ENCODE assay signal across 19 cellular contexts in the genomic region with DNA sequence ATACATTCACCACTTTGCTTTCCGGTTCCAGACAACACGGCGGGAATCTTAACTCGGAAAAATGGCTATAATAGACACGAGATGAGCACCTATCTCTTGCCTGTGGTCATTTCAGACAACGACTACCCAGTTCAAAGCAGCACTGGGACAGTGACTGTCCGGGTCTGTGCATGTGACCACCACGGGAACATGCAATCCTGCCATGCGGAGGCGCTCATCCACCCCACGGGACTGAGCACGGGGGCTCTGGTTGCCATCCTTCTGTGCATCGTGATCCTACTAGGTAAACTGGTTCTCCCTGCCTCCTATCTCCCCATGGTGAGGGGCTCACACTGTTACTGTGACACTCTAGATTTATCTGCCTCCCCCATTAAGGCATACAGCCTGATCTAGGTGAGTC.
"Had no signal": no experiment of that assay in that cellular context is flagged by ENCODE, and none has a peak within 500 bp of the region (broad histone marks: within the 10 kb centered on the region; RNA-seq: fewer than 3 reads in every experiment).

No MANE protein-coding gene starts in this region.

- DNase-seq: activated B cell treated with CpG ODN at 0.5 μM for 24 hours; activated CD4-positive, alpha-beta T cell treated with anti-CD3 and anti-CD28 coated beads for 48 hours; activated CD8-positive, alpha-beta memory T cell treated with anti-CD3 and anti-CD28 coated beads, Interleukin-2, amount 50 U/mL, for 48 hours; activated CD8-positive, alpha-beta T cell treated with anti-CD3 and anti-CD28 coated beads, Interleukin-2, amount 10 ng/mL, durations not matched to agents 7 days and 5 days; activated gamma-delta T cell treated with Interleukin-2 at 50 U/mL for 16 hours; activated T-cell treated with anti-CD3 and anti-CD28 coated beads, Interleukin-2, amount 50 U/mL, for 72 hours; amniotic stem cell; caudate nucleus; colonic mucosa; esophagus squamous epithelium; hypothalamus; left cardiac atrium; pancreas; stimulated activated CD4-positive, alpha-beta T cell treated with anti-CD3 and anti-CD28 coated beads, Interleukin-1b, Interleukin-23, amount 100 ng/mL, for 48 hours; stimulated activated naive CD8-positive, alpha-beta T cell treated with anti-CD3 and anti-CD28 coated beads, Interleukin-15, amount 100 ng/mL, for 72 hours had no signal

- H3K4me3 Mint-ChIP-seq: activated B cell treated with CpG ODN at 0.5 μM for 24 hours; activated CD8-positive, alpha-beta T cell treated with anti-CD3 and anti-CD28 coated beads, Interleukin-2, amount 10 ng/mL, durations not matched to agents 7 days and 5 days; activated naive CD8-positive, alpha-beta T cell; activated T-cell treated with anti-CD3 and anti-CD28 coated beads, Interleukin-2, amount 50 U/mL, for 72 hours; stimulated activated naive CD8-positive, alpha-beta T cell treated with anti-CD3 and anti-CD28 coated beads, Interleukin-15, amount 100 ng/mL, for 72 hours had no signal

- H3K9me3 Mint-ChIP-seq: activated T-cell treated with anti-CD3 and anti-CD28 coated beads, Interleukin-2, amount 50 U/mL, for 72 hours; stimulated activated naive CD8-positive, alpha-beta T cell treated with anti-CD3 and anti-CD28 coated beads, Interleukin-15, amount 100 ng/mL, for 72 hours had no signal

- H3K36me3 ChIP-seq: colonic mucosa, esophagus squamous epithelium, pancreas had no signal

- H3K27ac Mint-ChIP-seq: activated B cell treated with CpG ODN at 0.5 μM for 24 hours; activated CD8-positive, alpha-beta T cell treated with anti-CD3 and anti-CD28 coated beads, Interleukin-2, amount 10 ng/mL, durations not matched to agents 7 days and 5 days; activated naive CD8-positive, alpha-beta T cell; activated T-cell treated with anti-CD3 and anti-CD28 coated beads, Interleukin-2, amount 50 U/mL, for 72 hours; stimulated activated naive CD8-positive, alpha-beta T cell treated with anti-CD3 and anti-CD28 coated beads, Interleukin-15, amount 100 ng/mL, for 72 hours had no signal

- H3K4me1 Mint-ChIP-seq: activated B cell treated with CpG ODN at 0.5 μM for 24 hours; stimulated activated naive CD8-positive, alpha-beta T cell treated with anti-CD3 and anti-CD28 coated beads, Interleukin-15, amount 100 ng/mL, for 72 hours had no signal

- ATAC-seq: activated CD8-positive, alpha-beta T cell treated with anti-CD3 and anti-CD28 coated beads, Interleukin-2, amount 10 ng/mL, durations not matched to agents 7 days and 5 days; activated T-cell treated with anti-CD3 and anti-CD28 coated beads, Interleukin-2, amount 50 U/mL, for 72 hours; left cardiac atrium; pancreas; stimulated activated naive CD8-positive, alpha-beta T cell treated with anti-CD3 and anti-CD28 coated beads, Interleukin-15, amount 100 ng/mL, for 72 hours had no signal

- H3K27me3 ChIP-seq: colonic mucosa, esophagus squamous epithelium, pancreas had no signal

- H3K27me3 Mint-ChIP-seq: activated B cell treated with CpG ODN at 0.5 μM for 24 hours; activated naive CD8-positive, alpha-beta T cell; stimulated activated naive CD8-positive, alpha-beta T cell treated with anti-CD3 and anti-CD28 coated beads, Interleukin-15, amount 100 ng/mL, for 72 hours had no signal

- H3K4me3 ChIP-seq: colonic mucosa, esophagus squamous epithelium, lung, pancreas had no signal

- FAIRE-seq: endothelial cell of umbilical vein, pancreas, TTC549 had no signal

- H3K36me3 Mint-ChIP-seq: activated naive CD8-positive, alpha-beta T cell had no signal
